16 cellular contexts compared by ENCODE assay signal in the genomic region with DNA sequence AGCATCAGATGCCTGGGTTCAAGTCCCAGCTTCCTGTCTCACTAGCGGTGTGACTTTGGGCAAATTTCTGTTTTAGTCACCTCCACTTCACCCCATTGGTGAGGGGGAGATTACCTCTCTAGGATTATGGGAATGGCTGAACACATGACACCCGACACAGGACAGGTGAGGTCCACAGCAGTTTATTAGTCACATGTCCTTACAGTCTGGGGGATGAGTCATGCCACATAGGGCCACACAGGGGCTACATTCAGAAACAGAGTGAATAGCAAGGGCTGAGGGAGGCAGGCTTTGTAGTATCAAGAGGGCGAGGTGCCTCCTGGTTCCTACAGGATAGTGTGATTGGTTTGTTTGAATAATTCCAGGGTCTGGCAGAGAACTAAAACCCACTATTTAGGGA. TPM values are rescaled to one million over a fixed set of nuclear protein-coding genes. Genes with fewer than 3 reads are reported as not detected.
"Had no signal": no experiment of that assay in that cellular context is flagged by ENCODE, and none has a peak within 500 bp of the region (broad histone marks: within the 10 kb centered on the region; RNA-seq: fewer than 3 reads in every experiment).

No MANE protein-coding gene starts in this region.

- H3K9me3 Mint-ChIP-seq: immature natural killer cell; natural killer cell treated with Interleukin-12 subunit alpha and Interleukin-12 subunit beta and Interleukin-15 and Interleukin-18, amount 100 ng/mL, for 72 hours; stimulated activated naive CD8-positive, alpha-beta T cell treated with anti-CD3 and anti-CD28 coated beads, Interleukin-15, Interleukin-2, amounts not matched to agents 100 ng/mL and 50 ng/mL, for 24 hours; WTC11 had no signal

- DNase-seq: activated CD4-positive, alpha-beta T cell treated with anti-CD3 and anti-CD28 coated beads for 48 hours; activated naive CD8-positive, alpha-beta T cell treated with anti-CD3 and anti-CD28 coated beads, Interleukin-2, amount 10 ng/mL, durations not matched to agents 7 days and 5 days; activated T-cell treated with anti-CD3 and anti-CD28 coated beads, Interleukin-2, amount 50 U/mL, for 48 hours; anterior cingulate cortex; dorsolateral prefrontal cortex; glutamatergic neuron; immature natural killer cell; left colon; occipital lobe; psoas muscle; stimulated activated CD4-positive, alpha-beta T cell treated with anti-CD3 and anti-CD28 coated beads, Interleukin-4, amount 100 ng/mL, for 24 hours; testis had no signal

- H3K27ac ChIP-seq: dorsolateral prefrontal cortex, psoas muscle, testis had no signal

- H3K27ac Mint-ChIP-seq: activated naive CD8-positive, alpha-beta T cell treated with anti-CD3 and anti-CD28 coated beads, Interleukin-2, amount 10 ng/mL, durations not matched to agents 7 days and 5 days; immature natural killer cell; natural killer cell treated with Interleukin-12 subunit alpha and Interleukin-12 subunit beta and Interleukin-15 and Interleukin-18, amount 100 ng/mL, for 72 hours; stimulated activated naive CD8-positive, alpha-beta T cell treated with anti-CD3 and anti-CD28 coated beads, Interleukin-15, Interleukin-2, amounts not matched to agents 100 ng/mL and 50 ng/mL, for 24 hours; WTC11 had no signal

- H3K4me3 Mint-ChIP-seq: activated naive CD8-positive, alpha-beta T cell treated with anti-CD3 and anti-CD28 coated beads, Interleukin-2, amount 10 ng/mL, durations not matched to agents 7 days and 5 days; immature natural killer cell; natural killer cell treated with Interleukin-12 subunit alpha and Interleukin-12 subunit beta and Interleukin-15 and Interleukin-18, amount 100 ng/mL, for 72 hours; stimulated activated naive CD8-positive, alpha-beta T cell treated with anti-CD3 and anti-CD28 coated beads, Interleukin-15, Interleukin-2, amounts not matched to agents 100 ng/mL and 50 ng/mL, for 24 hours; WTC11 had no signal

- H3K27me3 ChIP-seq: testis had no signal

- H3K4me3 ChIP-seq: dorsolateral prefrontal cortex, psoas muscle, testis had no signal

- ATAC-seq: esophagus mucosa; left colon; natural killer cell treated with Interleukin-12 subunit alpha and Interleukin-12 subunit beta and Interleukin-15 and Interleukin-18, amount 100 ng/mL, for 72 hours; psoas muscle; WTC11 had no signal

- H3K4me1 Mint-ChIP-seq: activated naive CD8-positive, alpha-beta T cell treated with anti-CD3 and anti-CD28 coated beads, Interleukin-2, amount 10 ng/mL, durations not matched to agents 7 days and 5 days; immature natural killer cell; WTC11 had no signal

- H3K36me3 Mint-ChIP-seq: activated naive CD8-positive, alpha-beta T cell treated with anti-CD3 and anti-CD28 coated beads, Interleukin-2, amount 10 ng/mL, durations not matched to agents 7 days and 5 days; natural killer cell treated with Interleukin-12 subunit alpha and Interleukin-12 subunit beta and Interleukin-15 and Interleukin-18, amount 100 ng/mL, for 72 hours; WTC11 had no signal

- H3K4me1 ChIP-seq: psoas muscle, testis had no signal

- H3K9me3 ChIP-seq: psoas muscle, testis had no signal

RNA-seq across cellular contexts. Expression of a gene that starts 15.2 kb away (rescaled TPM):
- polyA plus RNA-seq: immature natural killer cell had no signal
